ENCODE assay signal across 16 cellular contexts in genomic region chr9:112193562-112194288, GRCh38. TPM values are rescaled to one million over a fixed set of nuclear protein-coding genes. Genes with fewer than 3 reads are reported as not detected.
DNase-seq lines count a peak whose midpoint lies in the region; ATAC-seq, FAIRE-seq and TF ChIP-seq lines count a peak whose summit lies in the region.
"Had no signal": no experiment of that assay in that cellular context is flagged by ENCODE, and none has a peak within 500 bp of the region (broad histone marks: within the 10 kb centered on the region; RNA-seq: fewer than 3 reads in every experiment).

No MANE protein-coding gene starts in this region.

- H3K36me3 ChIP-seq in A673 (ENCODE audit: insufficient read depth, low read length, poor library complexity, severe bottlenecking) (no peaks in the 10 kb centered on the region), IMR-90 (ENCODE audit: control insufficient read depth, insufficient read depth, low read length) (no peaks in the 10 kb centered on the region), K562 (ENCODE audit: control insufficient read depth, insufficient read depth, low read length) (no peaks in the 10 kb centered on the region), mesendoderm (ENCODE audit: control insufficient read depth, insufficient read depth, low read length) (no peaks in the 10 kb centered on the region)
- H3K36me3 ChIP-seq: MG63 had no signal

- 82% methylated on average over 3 of the region's 6 CpGs; no CpG with 5 or more reads in 1 of the 2 experiments for WGBS in IMR-90 (ENCODE audit: extremely low coverage in 2 of 2, insufficient read length in 1 of 2), 2 experiments
- 45% methylated on average over 6 of the region's 6 CpGs for WGBS in K562 (ENCODE audit: insufficient coverage, low coverage, missing lambda C conversion rate)
- no CpG with 5 or more reads among the region's 6 CpGs for WGBS in mesendoderm (ENCODE audit: extremely low coverage, insufficient coverage, low lambda C conversion rate)

- no peaks in the 10 kb centered on the region for H3K79me2 ChIP-seq in K562 (ENCODE audit: control insufficient read depth, insufficient read depth, low read length)
- no peaks in the 10 kb centered on the region for H3K79me2 ChIP-seq in mesendoderm (ENCODE audit: control insufficient read depth, insufficient read depth, low read length)

- TF ChIP-seq POLR2A in IMR-90 (IDR thresholded peaks at IDR 0.05; ENCODE audit: low read depth, low read length) (no peak), K562 (conservative IDR thresholded peaks at IDR 0.05) (no peak)

- 0 out of 2 replicates have a peak overlapping the region, but pooled peaks have one; percentile 8 for H3K23ac ChIP-seq in IMR-90 (ENCODE audit: low read depth, low read length)
- no peak overlapping the region for H3K23ac ChIP-seq in mesendoderm (ENCODE audit: low read length)

- H3K4ac ChIP-seq in IMR-90 (ENCODE audit: low read depth, low read length): no peak overlapping the region
- H3K4ac ChIP-seq in mesendoderm (ENCODE audit: low read depth, low read length): no peak overlapping the region

- H2BK20ac ChIP-seq in IMR-90 (ENCODE audit: low read depth, low read length): no peak overlapping the region

- peak overlapping the region; percentile 22; the same call in 1 of the 2 replicates for H3K14ac ChIP-seq in IMR-90 (replicated peaks; ENCODE audit: low read depth, low read length)

- H2BK5ac ChIP-seq in IMR-90 (ENCODE audit: low read depth, low read length, poor library complexity, severe bottlenecking) (no peak overlapping the region), mesendoderm (ENCODE audit: low read length) (no peak overlapping the region)

- H2AFZ ChIP-seq in IMR-90 (replicated peaks; ENCODE audit: low read length, poor library complexity) (no peak overlapping the region), K562 (ENCODE audit: low read depth, low read length) (peak overlapping the region; percentile 95)

- no peak for TF ChIP-seq RAD21 in IMR-90 (IDR thresholded peaks at IDR 0.05; ENCODE audit: low read length)
- no peak for TF ChIP-seq RAD21 in K562 (CRISPR knock-in tag; conservative IDR thresholded peaks at IDR 0.05 in 1 of 2, IDR thresholded peaks at IDR 0.05 in 1 of 2)

- no peak overlapping the region for H4K8ac ChIP-seq in IMR-90 (ENCODE audit: low read depth in 2 of 2, low read length in 2 of 2)
- no peak overlapping the region for H4K8ac ChIP-seq in mesendoderm (ENCODE audit: low read depth, low read length)

- no peak overlapping the region for H2AK9ac ChIP-seq in IMR-90 (replicated peaks; ENCODE audit: low read depth, low read length, poor library complexity)

- H3K18ac ChIP-seq in IMR-90 (ENCODE audit: low read depth, low read length): no peak overlapping the region
- no peak overlapping the region for H3K18ac ChIP-seq in mesendoderm (ENCODE audit: low read length)

- CTCF ChIA-PET in A673 (lab: Charles Lee) (no interaction called here), IMR-90 (lab: Yijun Ruan, JAX) (interaction anchor here (1.2 kb wide), 1 partner anchor 12 kb away, joined by 3 read pairs; no protein-coding TSS in a partner anchor), K562 (lab: Yijun Ruan, JAX; ENCODE audit: low intra/inter-chr PET ratio) (no interaction called here)

- H3K79me1 ChIP-seq in IMR-90 (ENCODE audit: low read depth in 1 of 2, low read length in 2 of 2) (no peaks in the 10 kb centered on the region), mesendoderm (ENCODE audit: low read length) (no peaks in the 10 kb centered on the region)

- H3K4me1 ChIP-seq in A673 (ENCODE audit: insufficient read depth, low read length, poor library complexity, severe bottlenecking) (peaks cover 4% of the 10 kb centered on the region), IMR-90 (ENCODE audit: control insufficient read depth, insufficient read depth, low read length) (peaks cover 4% of the 10 kb centered on the region), K562 (replicated peaks in 1 of 2; ENCODE audit: control insufficient read depth in 2 of 2, insufficient read depth in 2 of 2, low read length in 2 of 2) (peaks cover 10 to 24% of the 10 kb centered on the region in 2 experiments), mesendoderm (ENCODE audit: control insufficient read depth, low read depth, low read length) (no peaks in the 10 kb centered on the region)

- in situ Hi-C loops in IMR-90 (cut with MboI; ENCODE audit: low sequenced_read_pairs) (no loop called here), K562 (cut with MboI) (no loop called here)

- TF ChIP-seq EP300 in K562 (IDR thresholded peaks at IDR 0.05; ENCODE audit: low read length): no peak

- DNase-seq in A673 (ENCODE audit: low spot score) (peak; percentile 87), IMR-90 (no peak), K562 (ENCODE audit: extremely low read depth in 1 of 4, low spot score in 3 of 4) (no peak), mesendoderm (no peak), NCI-H1436 treated with DMSO at 0.1 percent for 48 hours (lab: John Stamatoyannopoulos, UW) (no peak)
- DNase-seq: CD8-positive, alpha-beta memory T cell; EL; mesenchymal stem cell; MG63; NCI-H2081 treated with DMSO at 0.1 percent for 48 hours; NCI-H526 treated with DMSO at 0.1 percent for 48 hours; SW 1271 had no signal

- no peak overlapping the region for H3K9ac ChIP-seq in IMR-90 (ENCODE audit: low read depth, low read length)
- H3K9ac ChIP-seq in K562 (ENCODE audit: insufficient read depth in 1 of 2, low read depth in 2 of 2, low read length in 2 of 2): peak overlapping the region in 1 of 2 experiments; percentile 14; a peak in 1 of 4 replicates
- H3K9ac ChIP-seq in mesendoderm (ENCODE audit: low read length): peak overlapping the region; percentile 16

- no peak for ATAC-seq in IMR-90 (ENCODE audit: low read depth)
- peak; percentile 14; the same call in 2 of the 3 replicates for ATAC-seq in K562
- ATAC-seq in GM21717 (IDR thresholded peaks at IDR 0.05; ENCODE audit: unreplicated experiment): no peak
- no peak for ATAC-seq in HG03460 (IDR thresholded peaks at IDR 0.05; ENCODE audit: unreplicated experiment)
- ATAC-seq in HG02642 (IDR thresholded peaks at IDR 0.05; ENCODE audit: poor library complexity, unreplicated experiment): no peak
- ATAC-seq: Panc1 had no signal

- peak; percentile 65 for FAIRE-seq in K562 (lab: Jason Lieb, UNC)

- H2BK15ac ChIP-seq in IMR-90 (ENCODE audit: low read depth, low read length): no peak overlapping the region
- no peak overlapping the region for H2BK15ac ChIP-seq in mesendoderm (replicated peaks; ENCODE audit: low read depth)

- no peaks in the 10 kb centered on the region; the same call in 1 of the 2 replicates for H3K9me1 ChIP-seq in IMR-90 (ENCODE audit: insufficient read depth, low read length)
- H3K9me1 ChIP-seq in K562 (ENCODE audit: control insufficient read depth, insufficient read depth, low read length): no peaks in the 10 kb centered on the region

- no peak for TF ChIP-seq CTCF in A673 (conservative IDR thresholded peaks at IDR 0.05; ENCODE audit: low read depth, low read length)
- no peak for TF ChIP-seq CTCF in IMR-90 (conservative IDR thresholded peaks at IDR 0.05; ENCODE audit: low read depth, low read length)
- TF ChIP-seq CTCF in K562 (IDR thresholded peaks at IDR 0.05 in 2 of 3, conservative IDR thresholded peaks at IDR 0.05 in 1 of 3; ENCODE audit: insufficient read depth in 2 of 3, low read depth in 1 of 3, low read length in 3 of 3): no peak

- H3K4me2 ChIP-seq in IMR-90 (ENCODE audit: low read depth, low read length): no peak overlapping the region
- no peak overlapping the region for H3K4me2 ChIP-seq in K562 (ENCODE audit: insufficient read depth, low read length)
- H3K4me2 ChIP-seq in mesendoderm (ENCODE audit: low read length): no peak overlapping the region

- H3K9me3 ChIP-seq in A673 (ENCODE audit: low read depth, low read length, poor library complexity, severe bottlenecking) (no peaks in the 10 kb centered on the region), IMR-90 (ENCODE audit: control insufficient read depth, insufficient read depth, low read length) (no peaks in the 10 kb centered on the region), K562 (replicated peaks; ENCODE audit: control insufficient read depth, insufficient read depth, low read depth, low read length) (no peaks in the 10 kb centered on the region)
- H3K9me3 ChIP-seq: MG63 had no signal

- H4K91ac ChIP-seq in IMR-90 (ENCODE audit: insufficient read depth, low read depth, low read length): no peak overlapping the region

- H2BK120ac ChIP-seq in IMR-90 (ENCODE audit: low read depth, low read length): no peak overlapping the region
- H2BK120ac ChIP-seq in mesendoderm (ENCODE audit: low read depth, low read length): no peak overlapping the region

- POLR2A ChIA-PET in A673 (lab: Charles Lee; ENCODE audit: low non-redundant PET): no interaction called here
- POLR2A ChIA-PET in IMR-90 (lab: Charles Lee; ENCODE audit: unreplicated experiment): no interaction called here
- POLR2A ChIA-PET in K562 (lab: Yijun Ruan, JAX): interaction anchor here (0.6 to 1.8 kb wide), 4 partner anchors 12 to 310 kb away, joined by 3 to 4 read pairs (median 3); no protein-coding TSS in a partner anchor

- H3K4me3 ChIP-seq in A673 (ENCODE audit: low read depth, low read length, poor library complexity, severe bottlenecking) (no peak overlapping the region), IMR-90 (ENCODE audit: insufficient read depth, low read depth, low read length) (no peak overlapping the region), K562 (no peak overlapping the region), mesendoderm (ENCODE audit: low read length) (no peak overlapping the region)
- H3K4me3 ChIP-seq: MG63 had no signal

- BruUV-seq in A673 (replicated peaks; lab: Mats Ljungman, UMichigan): no TSS peak
- no TSS peak for BruUV-seq in IMR-90 (replicated peaks; lab: Mats Ljungman, UMichigan)
- BruUV-seq in K562 (replicated peaks; lab: Mats Ljungman, UMichigan): no TSS peak

- no peaks in the 10 kb centered on the region for H3K27me3 ChIP-seq in A673 (replicated peaks; ENCODE audit: insufficient read depth, low read depth, low read length, poor library complexity)
- H3K27me3 ChIP-seq in IMR-90 (ENCODE audit: control insufficient read depth, insufficient read depth, low read length): no peaks in the 10 kb centered on the region
- no peaks in the 10 kb centered on the region for H3K27me3 ChIP-seq in K562 (ENCODE audit: control insufficient read depth in 2 of 2, insufficient read depth in 2 of 2, low read length in 2 of 2)
- no peaks in the 10 kb centered on the region for H3K27me3 ChIP-seq in mesendoderm (ENCODE audit: insufficient read depth, low read length, poor library complexity)
- H3K27me3 ChIP-seq: MG63 had no signal

- intact Hi-C loops in A673 (cut with micrococcal nuclease; ENCODE audit: unreplicated experiment) (no loop called here), IMR-90 (cut with micrococcal nuclease) (no loop called here), K562 (cut with micrococcal nuclease) (no loop called here)

- dilution Hi-C loops in IMR-90 (cut with HindIII; ENCODE audit: low sequenced_read_pairs, unreplicated experiment): no loop called here

- H2AK5ac ChIP-seq in IMR-90 (ENCODE audit: low read depth, low read length): peak overlapping the region; percentile 3; the same call in 1 of the 2 replicates
- H2AK5ac ChIP-seq in mesendoderm (ENCODE audit: low read length): no peak overlapping the region

- H4K5ac ChIP-seq in IMR-90 (ENCODE audit: low read depth, low read length): no peak overlapping the region
- H4K5ac ChIP-seq in mesendoderm (ENCODE audit: low read length): no peak overlapping the region

- no peaks in the 10 kb centered on the region for H4K20me1 ChIP-seq in IMR-90 (ENCODE audit: insufficient read depth, low read length)
- H4K20me1 ChIP-seq in K562 (replicated peaks; ENCODE audit: control insufficient read depth, insufficient read depth, low read length): no peaks in the 10 kb centered on the region

- H3K27ac ChIP-seq in A673 (ENCODE audit: low read depth, low read length, poor library complexity, severe bottlenecking) (no peak overlapping the region), IMR-90 (ENCODE audit: insufficient read depth, low read length) (no peak overlapping the region), K562 (ENCODE audit: extremely low read depth, low read depth, low read length) (no peak overlapping the region; the same call in 2 of the 3 replicates), mesendoderm (ENCODE audit: low read depth, low read length) (no peak overlapping the region)

- H3K56ac ChIP-seq in IMR-90 (ENCODE audit: extremely low read depth, insufficient read depth, low read length) (no peak overlapping the region), mesendoderm (ENCODE audit: low read length) (no peak overlapping the region)

RNA-seq across cellular contexts. Expression of gene SUSD1, which starts 18.6 kb away (rescaled TPM):
- total RNA-seq in A673 (2021) (14.9 and 15.5 TPM in 2 replicates), IMR-90 (2012; rRNA removed) (4.2 and 4.7 TPM in 2 replicates), K562 (2014; rRNA removed) (27.8 and 35.6 TPM in 2 replicates), K562 (2014; rRNA removed; fragmentation: Illumina TruSeq; extraction: Trizol) (36.1 and 38.2 TPM in 2 replicates), K562 (2015; rRNA removed; fragmentation: Illumina TruSeq; extraction: Trizol) (35.2 and 37.3 TPM in 2 replicates), K562 (2021) (37.4 and 40.4 TPM in 2 replicates)
- polyA plus RNA-seq in IMR-90 (2012; rRNA removed) (4.0 and 4.2 TPM in 2 replicates), K562 (2011; rRNA removed) (38.0 and 44.4 TPM in 2 replicates), K562 (2014; fragmentation: Illumina TruSeq; extraction: Trizol) (30.1 and 36.1 TPM in 2 replicates), K562 (2014; fragmentation: Nextera tagmentation; extraction: Ambion mirVana) (10 to 100 TPM; 10.9 to 11.9 TPM), K562 (2014; rRNA removed) (21.9 and 31.0 TPM in 2 replicates)
- polyA plus RNA-seq in IMR-90 (2012; cell fraction: cytosol; rRNA removed): 3.4 and 3.8 TPM in 2 replicates
- polyA plus RNA-seq in IMR-90 (2012; cell fraction: nucleus; rRNA removed; ENCODE audit: low replicate concordance): 2.1 and 3.4 TPM in 2 replicates
- total RNA-seq in K562 (2011; cell fraction: chromatin; rRNA removed; ENCODE audit: low replicate concordance): 117 and 175 TPM in 2 replicates
- total RNA-seq in K562 (2011; cell fraction: nucleolus; rRNA removed): 81.5 and 91.5 TPM in 2 replicates
- 112 and 122 TPM in 2 replicates for total RNA-seq in K562 (2011; cell fraction: nucleoplasm; rRNA removed)
- 25.2 and 36.0 TPM in 2 replicates for polyA plus RNA-seq in K562 (2011; cell fraction: cytosol; rRNA removed)
- polyA plus RNA-seq in K562 (2011; cell fraction: nucleus; rRNA removed): 36.6 and 39.7 TPM in 2 replicates
- polyA plus RNA-seq in K562 (2012): 23.3 and 26.8 TPM in 2 replicates
- 91.5 and 92.3 TPM in 2 replicates for polyA minus RNA-seq in K562 (2011; rRNA and poly(A)+ RNA removed)
- 38.1 and 39.9 TPM in 2 replicates for polyA minus RNA-seq in K562 (2011; cell fraction: cytosol; rRNA and poly(A)+ RNA removed)
- polyA minus RNA-seq in K562 (2011; cell fraction: nucleus; rRNA and poly(A)+ RNA removed): 36.2 and 58.4 TPM in 2 replicates
- 2.5 TPM for polyA plus RNA-seq in mesendoderm (2013, experiment 1 of 2)
- polyA plus RNA-seq in mesendoderm (2013, experiment 2 of 2): 2.6 TPM
